20 cellular contexts compared by ENCODE assay signal in the genomic region with DNA sequence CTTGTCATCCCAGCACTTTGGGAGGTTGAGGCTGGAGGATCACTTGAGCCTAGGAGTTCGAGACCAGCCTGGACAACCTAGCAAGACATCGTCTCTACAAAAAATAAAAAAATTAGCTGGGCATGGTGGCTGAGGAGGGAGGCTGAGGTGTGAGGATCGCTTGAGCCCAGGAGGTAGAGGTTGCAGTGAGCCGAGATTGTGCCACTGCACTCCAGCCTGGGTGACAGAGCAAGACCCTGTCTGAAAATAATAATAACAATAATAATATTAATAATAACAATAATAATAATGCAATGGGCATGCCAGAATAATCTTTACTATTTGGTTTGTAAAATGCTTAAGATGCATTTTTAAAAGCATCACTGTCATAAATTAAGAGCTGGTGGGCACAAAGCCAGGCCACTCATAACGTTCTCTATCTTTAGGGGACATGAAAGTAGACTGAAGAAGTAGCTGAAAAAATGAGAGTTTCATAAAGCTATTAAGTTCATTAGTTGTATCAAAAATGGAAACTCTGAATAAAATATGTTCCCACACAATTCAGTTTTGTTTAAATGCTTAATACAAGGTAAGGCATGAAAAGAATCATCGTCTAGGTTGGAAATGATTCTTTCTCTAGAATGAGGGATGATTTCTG. TPM values are rescaled to one million over a fixed set of nuclear protein-coding genes. Genes with fewer than 3 reads are reported as not detected.
DNase-seq lines count a peak whose midpoint lies in the region; ATAC-seq, FAIRE-seq and TF ChIP-seq lines count a peak whose summit lies in the region.
"Had no signal": no experiment of that assay in that cellular context is flagged by ENCODE, and none has a peak within 500 bp of the region (broad histone marks: within the 10 kb centered on the region; RNA-seq: fewer than 3 reads in every experiment).

No MANE protein-coding gene starts in this region.

- RAD21 ChIA-PET in GM12878 (lab: Charles Lee; ENCODE audit: unreplicated experiment), result interaction anchor here (0.6 to 2.2 kb wide), 5 partner anchors 15 to 311 kb away, joined by 3 to 11 read pairs (median 3); no protein-coding TSS in a partner anchor

- H3K9ac ChIP-seq in GM12878 (ENCODE audit: control insufficient read depth, insufficient read depth, low read length) (no peak overlapping the region), kidney (ENCODE audit: low read length in 2 of 2) (no peak overlapping the region)
- H3K9ac ChIP-seq: GM23248 had no signal

- peak overlapping the region; percentile 38; the same call in 1 of the 2 replicates for H3K4me2 ChIP-seq in GM12878 (ENCODE audit: control insufficient read depth, insufficient read depth)

- in situ Hi-C loops in GM12878 (cut with MboI), result no loop called here

- SMC1A ChIA-PET in GM12878 (lab: Charles Lee; ENCODE audit: uncharacterized antibody, unreplicated experiment), result interaction anchor here (0.7 to 2.3 kb wide), 17 partner anchors 10 to 164 kb away, joined by 3 to 13 read pairs (median 4); no protein-coding TSS in a partner anchor

- WGBS in GM12878 (ENCODE audit: insufficient coverage, insufficient replicate concordance, low lambda C conversion rate, missing lambda C conversion rate), result 63% methylated on average over 6 of the region's 6 CpGs

- POLR2A ChIA-PET in activated CD8-positive, alpha-beta T cell treated with anti-CD3 and anti-CD28 coated beads for 36 hours (lab: Charles Lee), result interaction anchor here (0.7 to 0.9 kb wide), 4 partner anchors 10 to 38 kb away, joined by 3 to 4 read pairs (median 4); no protein-coding TSS in a partner anchor
- POLR2A ChIA-PET in activated CD8-positive, alpha-beta T cell treated with anti-CD3 and anti-CD28 coated beads, Interleukin-2, amount 10 ng/mL, durations not matched to agents 7 days and 5 days (lab: Charles Lee), result no interaction called here
- POLR2A ChIA-PET in GM12878 (lab: Charles Lee), result interaction anchor here (0.9 to 1.4 kb wide), 4 partner anchors 9 to 59 kb away, joined by 3 to 5 read pairs (median 4); no protein-coding TSS in a partner anchor

- CTCF ChIA-PET in activated CD8-positive, alpha-beta T cell treated with anti-CD3 and anti-CD28 coated beads for 36 hours (lab: Charles Lee), result interaction anchor here (1.0 to 1.9 kb wide), 2 partner anchors 10 to 164 kb away, joined by 5 read pairs; no protein-coding TSS in a partner anchor
- CTCF ChIA-PET in activated CD8-positive, alpha-beta T cell treated with anti-CD3 and anti-CD28 coated beads, Interleukin-2, amount 10 ng/mL, durations not matched to agents 7 days and 5 days (lab: Charles Lee), result interaction anchor here (0.9 kb wide), 1 partner anchor 11 kb away, joined by 4 read pairs; no protein-coding TSS in a partner anchor
- CTCF ChIA-PET in GM12878 (lab: Yijun Ruan, JAX), result interaction anchor here (0.8 to 1.3 kb wide), 5 partner anchors 33 to 147 kb away, joined by 3 to 6 read pairs (median 3); no protein-coding TSS in a partner anchor
- CTCF ChIA-PET in Calu3 (lab: Charles Lee), result no interaction called here

- H3K4me1 ChIP-seq in GM12878 (ENCODE audit: control insufficient read depth, insufficient read depth, low read length) (peaks cover 53% of the 10 kb centered on the region), kidney (ENCODE audit: control insufficient read depth in 1 of 2, insufficient read depth in 1 of 2, low read depth in 1 of 2, low read length in 2 of 2) (no peaks in the 10 kb centered on the region)
- H3K4me1 ChIP-seq: BE2C had no signal

- ATAC-seq in activated CD8-positive, alpha-beta T cell treated with anti-CD3 and anti-CD28 coated beads for 36 hours, result no peak
- ATAC-seq in activated CD8-positive, alpha-beta T cell treated with anti-CD3 and anti-CD28 coated beads, Interleukin-2, amount 10 ng/mL, durations not matched to agents 7 days and 5 days, result no peak
- ATAC-seq in GM12878, result peak; percentile 16; the same call in 2 of the 3 replicates
- ATAC-seq: HCT116 had no signal

- no peaks in the 10 kb centered on the region for H3K27me3 ChIP-seq in GM12878 (replicated peaks in 1 of 2; ENCODE audit: control insufficient read depth in 2 of 2, insufficient read depth in 2 of 2, low read length in 1 of 2)

- peaks cover 13% of the 10 kb centered on the region for H3K4me1 Mint-ChIP-seq in activated CD8-positive, alpha-beta T cell treated with anti-CD3 and anti-CD28 coated beads for 36 hours (ENCODE audit: low read depth)
- no peaks in the 10 kb centered on the region for H3K4me1 Mint-ChIP-seq in activated CD8-positive, alpha-beta T cell treated with anti-CD3 and anti-CD28 coated beads, Interleukin-2, amount 10 ng/mL, durations not matched to agents 7 days and 5 days (ENCODE audit: low read depth)
- H3K4me1 Mint-ChIP-seq in Calu3 (ENCODE audit: low read depth, unreplicated experiment), result no peaks in the 10 kb centered on the region

- H3K27ac ChIP-seq in GM12878 (ENCODE audit: control insufficient read depth, insufficient read depth) (peak overlapping the region; percentile 57), kidney (ENCODE audit: low read depth in 2 of 2, low read length in 2 of 2) (no peak overlapping the region)
- H3K27ac ChIP-seq: C4-2B, GM23248 had no signal

- peaks cover 3% of the 10 kb centered on the region for H3K27me3 Mint-ChIP-seq in activated CD8-positive, alpha-beta T cell treated with anti-CD3 and anti-CD28 coated beads for 36 hours
- peaks cover 16% of the 10 kb centered on the region for H3K27me3 Mint-ChIP-seq in activated CD8-positive, alpha-beta T cell treated with anti-CD3 and anti-CD28 coated beads, Interleukin-2, amount 10 ng/mL, durations not matched to agents 7 days and 5 days (ENCODE audit: low read depth)
- peaks cover 68% of the 10 kb centered on the region for H3K27me3 Mint-ChIP-seq in Calu3 (ENCODE audit: unreplicated experiment)

- H3K4me3 Mint-ChIP-seq in activated CD8-positive, alpha-beta T cell treated with anti-CD3 and anti-CD28 coated beads for 36 hours, result no peak overlapping the region
- H3K4me3 Mint-ChIP-seq in activated CD8-positive, alpha-beta T cell treated with anti-CD3 and anti-CD28 coated beads, Interleukin-2, amount 10 ng/mL, durations not matched to agents 7 days and 5 days, result no peak overlapping the region
- no peak overlapping the region for H3K4me3 Mint-ChIP-seq in Calu3 (ENCODE audit: low read depth, unreplicated experiment)
- H3K4me3 Mint-ChIP-seq: CD4-positive, alpha-beta memory T cell had no signal

- no peaks in the 10 kb centered on the region for H4K20me1 ChIP-seq in GM12878 (ENCODE audit: control insufficient read depth, insufficient read depth)

- TF ChIP-seq POLR2A in GM12878 (IDR thresholded peaks at IDR 0.05; ENCODE audit: low read depth, low read length), result no peak

- DNase-seq in activated CD8-positive, alpha-beta T cell treated with anti-CD3 and anti-CD28 coated beads for 36 hours, result peak; percentile 35
- no peak for DNase-seq in activated CD8-positive, alpha-beta T cell treated with anti-CD3 and anti-CD28 coated beads, Interleukin-2, amount 10 ng/mL, durations not matched to agents 7 days and 5 days
- peak; percentile 47 for DNase-seq in stimulated activated CD4-positive, alpha-beta T cell treated with anti-CD3 and anti-CD28 coated beads, Interleukin-15, amount 100 ng/mL, for 24 hours
- DNase-seq in stimulated activated CD4-positive, alpha-beta T cell treated with anti-CD3 and anti-CD28 coated beads, Interleukin-4, amount 100 ng/mL, for 1 hour, result no peak
- DNase-seq in GM19239 (ENCODE audit: insufficient read length, low spot score), result no peak
- DNase-seq in GM12878 (ENCODE audit: low read depth, low spot score), result no peak
- DNase-seq in Calu3, result no peak
- no peak for DNase-seq in kidney
- DNase-seq: BE2C; CD4-positive, alpha-beta memory T cell; DMS153; DMS79 treated with DMSO at 0.1 percent for 48 hours; EL; GM23248 had no signal

- no peaks in the 10 kb centered on the region for H3K36me3 Mint-ChIP-seq in activated CD8-positive, alpha-beta T cell treated with anti-CD3 and anti-CD28 coated beads for 36 hours (ENCODE audit: low read depth)
- no peaks in the 10 kb centered on the region for H3K36me3 Mint-ChIP-seq in activated CD8-positive, alpha-beta T cell treated with anti-CD3 and anti-CD28 coated beads, Interleukin-2, amount 10 ng/mL, durations not matched to agents 7 days and 5 days (ENCODE audit: low read depth)
- no peaks in the 10 kb centered on the region for H3K36me3 Mint-ChIP-seq in Calu3 (ENCODE audit: insufficient read depth, unreplicated experiment)
- H3K36me3 Mint-ChIP-seq: CD4-positive, alpha-beta memory T cell had no signal

- TF ChIP-seq RAD21 in GM12878 (IDR thresholded peaks at IDR 0.05; ENCODE audit: insufficient read depth, low read depth, low read length), result no peak

- no peaks in the 10 kb centered on the region for H3K9me3 Mint-ChIP-seq in activated CD8-positive, alpha-beta T cell treated with anti-CD3 and anti-CD28 coated beads for 36 hours
- no peaks in the 10 kb centered on the region for H3K9me3 Mint-ChIP-seq in activated CD8-positive, alpha-beta T cell treated with anti-CD3 and anti-CD28 coated beads, Interleukin-2, amount 10 ng/mL, durations not matched to agents 7 days and 5 days (ENCODE audit: insufficient read depth)
- no peaks in the 10 kb centered on the region for H3K9me3 Mint-ChIP-seq in Calu3 (ENCODE audit: low read depth, unreplicated experiment)
- H3K9me3 Mint-ChIP-seq: CD4-positive, alpha-beta memory T cell had no signal

- no peaks in the 10 kb centered on the region for H3K9me3 ChIP-seq in GM12878 (replicated peaks; ENCODE audit: control insufficient read depth, insufficient read depth, low read length)
- H3K9me3 ChIP-seq in kidney (ENCODE audit: control insufficient read depth in 1 of 2, low read length in 2 of 2), result no peaks in the 10 kb centered on the region
- H3K9me3 ChIP-seq: BE2C had no signal

- BruUV-seq in GM12878 (replicated peaks; lab: Mats Ljungman, UMichigan) (no TSS peak), Calu3 (replicated peaks; lab: Mats Ljungman, UMichigan) (no TSS peak)

- intact Hi-C loops in activated CD8-positive, alpha-beta T cell treated with anti-CD3 and anti-CD28 coated beads for 36 hours (cut with micrococcal nuclease), result no loop called here
- intact Hi-C loops in GM12878 (cut with micrococcal nuclease; ENCODE audit: unreplicated experiment) (no loop called here), Calu3 (cut with micrococcal nuclease; ENCODE audit: unreplicated experiment) (no loop called here), kidney (cut with DNase I) (no loop called here)

- no peak for TF ChIP-seq EP300 in GM12878 (IDR thresholded peaks at IDR 0.05; ENCODE audit: borderline replicate concordance in 1 of 2, control insufficient read depth in 1 of 2, low read depth in 2 of 2, low read length in 2 of 2)

- TF ChIP-seq CTCF in activated CD8-positive, alpha-beta T cell treated with anti-CD3 and anti-CD28 coated beads for 36 hours (IDR thresholded peaks at IDR 0.05), result no peak
- TF ChIP-seq CTCF in GM12878 (IDR thresholded peaks at IDR 0.05 in 2 of 3, conservative IDR thresholded peaks at IDR 0.05 in 1 of 3; ENCODE audit: control insufficient read depth in 2 of 3, extremely low read depth in 1 of 3, insufficient read depth in 1 of 3, low read depth in 3 of 3, low read length in 3 of 3), result no peak
- no peak for TF ChIP-seq CTCF in Calu3 (IDR thresholded peaks at IDR 0.05; ENCODE audit: unreplicated experiment)
- no peak for TF ChIP-seq CTCF in kidney (IDR thresholded peaks at IDR 0.05; ENCODE audit: borderline replicate concordance, extremely low read depth, insufficient read depth)

- peak; percentile 33 for FAIRE-seq in GM19239 (lab: Jason Lieb, UNC)
- no peak for FAIRE-seq in GM12878 (lab: Jason Lieb, UNC)
- no peak for FAIRE-seq in kidney (lab: Jason Lieb, UNC)
- FAIRE-seq: A204.1, D721Med, G401.6, H54 had no signal

- H2AFZ ChIP-seq in GM12878 (ENCODE audit: control insufficient read depth, low read depth, low read length), result 0 out of 2 replicates have a peak overlapping the region, but pooled peaks have one; percentile 7
- H2AFZ ChIP-seq: GM23248 had no signal

- H3K4me3 ChIP-seq in GM12878 (no peak overlapping the region), kidney (ENCODE audit: low read length in 2 of 2) (no peak overlapping the region)
- H3K4me3 ChIP-seq: GM23248 had no signal

- no peaks in the 10 kb centered on the region for H3K36me3 ChIP-seq in GM12878 (ENCODE audit: control insufficient read depth in 2 of 2, insufficient read depth in 2 of 2, low read length in 1 of 2)
- no peaks in the 10 kb centered on the region for H3K36me3 ChIP-seq in kidney (ENCODE audit: control insufficient read depth in 1 of 2, insufficient read depth in 2 of 2, low read length in 2 of 2)
- H3K36me3 ChIP-seq: BE2C had no signal

- H3K79me2 ChIP-seq in GM12878 (ENCODE audit: control insufficient read depth, insufficient read depth, low read length), result no peaks in the 10 kb centered on the region

- H3K27ac Mint-ChIP-seq in activated CD8-positive, alpha-beta T cell treated with anti-CD3 and anti-CD28 coated beads for 36 hours, result no peak overlapping the region
- no peak overlapping the region for H3K27ac Mint-ChIP-seq in activated CD8-positive, alpha-beta T cell treated with anti-CD3 and anti-CD28 coated beads, Interleukin-2, amount 10 ng/mL, durations not matched to agents 7 days and 5 days
- H3K27ac Mint-ChIP-seq in Calu3 (ENCODE audit: unreplicated experiment), result no peak overlapping the region

RNA-seq across cellular contexts. Expression of a gene that starts 51.6 kb away (rescaled TPM):
- 10 to 100 TPM; 40.8 to 42.6 TPM for total RNA-seq in activated CD8-positive, alpha-beta T cell treated with anti-CD3 and anti-CD28 coated beads for 36 hours
- 10 to 100 TPM; 47.0 to 47.4 TPM for total RNA-seq in activated CD8-positive, alpha-beta T cell treated with anti-CD3 and anti-CD28 coated beads, Interleukin-2, amount 10 ng/mL, durations not matched to agents 7 days and 5 days
- 128 and 140 TPM in 2 replicates for total RNA-seq in GM12878 (2013; cell fraction: nucleolus; rRNA removed)
- total RNA-seq in GM12878 (2014; rRNA removed), result 16.5 and 17.5 TPM in 2 replicates
- total RNA-seq in GM12878 (2014; rRNA removed; fragmentation: Illumina TruSeq; extraction: Trizol), result 14.2 and 14.6 TPM in 2 replicates
- 34.4 and 38.7 TPM in 2 replicates for total RNA-seq in GM12878 (2021)
- polyA plus RNA-seq in GM12878 (2011; ENCODE audit: low read depth), result 4.5 TPM
- 8.8 and 11.6 TPM in 2 replicates for polyA plus RNA-seq in GM12878 (2011; rRNA removed)
- 12.4 and 12.8 TPM in 2 replicates for polyA plus RNA-seq in GM12878 (2011; cell fraction: cytosol; rRNA removed)
- 20.1 and 27.3 TPM in 2 replicates for polyA plus RNA-seq in GM12878 (2011; cell fraction: nucleus; rRNA removed)
- 10.6 and 14.4 TPM in 2 replicates for polyA plus RNA-seq in GM12878 (2012)
- 8.8 and 14.7 TPM in 2 replicates for polyA plus RNA-seq in GM12878 (2014; fragmentation: Illumina TruSeq; extraction: Trizol)
- 1 to 10 TPM; 1.3 TPM for polyA plus RNA-seq in GM12878 (2014; fragmentation: Nextera tagmentation; extraction: Ambion mirVana)
- 20.3 and 20.9 TPM in 2 replicates for polyA plus RNA-seq in GM12878 (2014; rRNA removed)
- 1 to 10 TPM; 2.2 to 5.2 TPM for polyA plus RNA-seq in GM12878 (2016; fragmentation: Nextera tagmentation; extraction: Ambion mirVana)
- polyA minus RNA-seq in GM12878 (2011; rRNA and poly(A)+ RNA removed), result 18.1 and 33.2 TPM in 2 replicates
- polyA minus RNA-seq in GM12878 (2011; cell fraction: cytosol; rRNA and poly(A)+ RNA removed), result 11.4 and 12.6 TPM in 2 replicates
- 28.3 and 47.7 TPM in 2 replicates for polyA minus RNA-seq in GM12878 (2011; cell fraction: nucleus; rRNA and poly(A)+ RNA removed)
- 9.8 and 11.8 TPM in 2 replicates for total RNA-seq in Calu3 (2022)
- total RNA-seq in kidney, result 39.3 TPM
- 20.2 TPM for polyA plus RNA-seq in kidney (ENCODE audit: insufficient read depth, low read depth, low replicate concordance)

Comparison
In these comparisons a context has a peak if more than half of its experiments do, and no peak if none do; other contexts are left out.
1. DNase-seq: peak in activated CD8-positive, alpha-beta T cell treated with anti-CD3 and anti-CD28 coated beads for 36 hours (single experiment) and stimulated activated CD4-positive, alpha-beta T cell treated with anti-CD3 and anti-CD28 coated beads, Interleukin-15, amount 100 ng/mL, for 24 hours (single experiment); none in activated CD8-positive, alpha-beta T cell treated with anti-CD3 and anti-CD28 coated beads, Interleukin-2, amount 10 ng/mL, durations not matched to agents 7 days and 5 days (single experiment), stimulated activated CD4-positive, alpha-beta T cell treated with anti-CD3 and anti-CD28 coated beads, Interleukin-4, amount 100 ng/mL, for 1 hour (single experiment), GM19239 (single experiment), GM12878 (single experiment), Calu3 (single experiment) and kidney (single experiment).